Comparison of ENCODE assay signal across 1 cellular context in the genomic region with DNA sequence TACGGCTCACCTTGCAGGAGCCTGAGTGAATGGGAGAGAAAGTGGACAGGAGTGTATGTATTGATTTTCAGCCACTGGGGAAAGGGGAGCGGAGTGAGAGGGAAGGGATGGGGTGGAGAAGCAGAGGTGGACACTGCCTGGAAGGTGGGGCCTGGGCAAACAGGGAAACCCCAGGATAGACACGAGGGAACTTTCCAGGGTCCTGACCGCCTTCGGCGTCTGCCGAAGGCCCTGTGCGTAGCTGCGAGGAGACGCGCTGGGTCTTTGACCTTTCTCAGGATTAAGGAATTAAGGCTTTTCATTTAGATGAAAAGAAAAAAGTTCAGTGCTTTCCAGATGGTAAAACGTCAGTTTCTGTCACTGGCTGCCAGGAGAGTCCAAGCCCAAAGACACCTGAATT.
TF ChIP-seq lines count a peak whose summit lies in the region.

No MANE protein-coding gene starts in this region.

TF ChIP-seq in HEK293, 187 proteins besides CTCF, POLR2A, EP300 and RAD21 (continued from another document):
- TF ChIP-seq, protein P1, sequence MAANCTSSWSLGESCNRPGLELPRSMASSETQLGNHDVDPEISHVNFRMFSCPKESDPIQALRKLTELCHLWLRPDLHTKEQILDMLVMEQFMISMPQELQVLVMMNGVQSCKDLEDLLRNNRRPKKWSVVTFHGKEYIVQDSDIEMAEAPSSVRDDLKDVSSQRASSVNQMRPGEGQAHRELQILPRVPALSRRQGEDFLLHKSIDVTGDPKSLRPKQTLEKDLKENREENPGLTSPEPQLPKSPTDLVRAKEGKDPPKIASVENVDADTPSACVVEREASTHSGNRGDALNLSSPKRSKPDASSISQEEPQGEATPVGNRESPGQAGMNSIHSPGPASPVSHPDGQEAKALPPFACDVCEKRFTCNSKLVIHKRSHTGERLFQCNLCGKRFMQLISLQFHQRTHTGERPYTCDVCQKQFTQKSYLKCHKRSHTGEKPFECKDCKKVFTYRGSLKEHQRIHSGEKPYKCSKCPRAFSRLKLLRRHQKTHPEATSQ (tag by site-specific recombination; IDR thresholded peaks at IDR 0.05) = no peak
- TF ChIP-seq ZNF335 (tag by site-specific recombination; conservative IDR thresholded peaks at IDR 0.05) (no peak), ZNF555 (tag by site-specific recombination; conservative IDR thresholded peaks at IDR 0.05) (no peak)
